20 cellular contexts compared by ENCODE assay signal in genomic region chr7:30423793-30424505, GRCh38. TPM values are rescaled to one million over a fixed set of nuclear protein-coding genes. Genes with fewer than 3 reads are reported as not detected.
DNase-seq lines count a peak whose midpoint lies in the region; ATAC-seq and TF ChIP-seq lines count a peak whose summit lies in the region.
"Had no signal": no experiment of that assay in that cellular context is flagged by ENCODE, and none has a peak within 500 bp of the region (broad histone marks: within the 10 kb centered on the region; RNA-seq: fewer than 3 reads in every experiment).

No MANE protein-coding gene starts in this region.

- peaks cover 0 to 1% (median 0%) of the 10 kb centered on the region in 3 donors for H3K27me3 Mint-ChIP-seq in immature natural killer cell (ENCODE audit: low read depth in 3 of 3)
- H3K27me3 Mint-ChIP-seq in stimulated activated naive B cell treated with anti-CD40 and anti-IgM and Interleukin-4, amounts not matched to agents 10 μg/mL and 1 μg/mL and 100 μg/mL, for 72 hours, result no peaks in the 10 kb centered on the region
- H3K27me3 Mint-ChIP-seq: CD4-positive, alpha-beta memory T cell had no signal

- intact Hi-C loops in Right ventricle myocardium inferior (cut with DNase I) (no loop called here), cardiac septum (cut with DNase I) (no loop called here), psoas muscle (cut with DNase I) (no loop called here)

- H3K4me3 Mint-ChIP-seq in immature natural killer cell, result peak overlapping the region; percentile 1 to 35 (median 22)
- H3K4me3 Mint-ChIP-seq in stimulated activated naive B cell treated with anti-CD40 and anti-IgM and Interleukin-4, amounts not matched to agents 10 μg/mL and 1 μg/mL and 100 μg/mL, for 72 hours, result no peak overlapping the region
- H3K4me3 Mint-ChIP-seq: CD4-positive, alpha-beta memory T cell had no signal

- no peaks in the 10 kb centered on the region for H3K4me1 ChIP-seq in psoas muscle

- H3K9me3 Mint-ChIP-seq in immature natural killer cell, result no peaks in the 10 kb centered on the region
- H3K9me3 Mint-ChIP-seq in stimulated activated naive B cell treated with anti-CD40 and anti-IgM and Interleukin-4, amounts not matched to agents 10 μg/mL and 1 μg/mL and 100 μg/mL, for 72 hours, result peaks cover 3 to 6% of the 10 kb centered on the region in 2 donors

- ATAC-seq in Right ventricle myocardium inferior (no peak), HG03565 (IDR thresholded peaks at IDR 0.05; ENCODE audit: unreplicated experiment) (no peak), GM19395 (IDR thresholded peaks at IDR 0.05; ENCODE audit: unreplicated experiment) (no peak), psoas muscle (no peak)
- ATAC-seq in stimulated activated naive B cell treated with anti-CD40 and anti-IgM and Interleukin-4, amounts not matched to agents 10 μg/mL and 1 μg/mL and 100 μg/mL, for 72 hours (replicated peaks), result no peak
- ATAC-seq: Panc1 had no signal

- H3K9me3 ChIP-seq in KOPT-K1 (ENCODE audit: insufficient read depth, low read length, poor library complexity, severe bottlenecking) (peaks cover 5% of the 10 kb centered on the region), psoas muscle (no peaks in the 10 kb centered on the region)
- H3K9me3 ChIP-seq: MG63 had no signal

- peaks cover 24 to 28% of the 10 kb centered on the region in 2 donors for H3K4me1 Mint-ChIP-seq in immature natural killer cell
- H3K4me1 Mint-ChIP-seq in stimulated activated naive B cell treated with anti-CD40 and anti-IgM and Interleukin-4, amounts not matched to agents 10 μg/mL and 1 μg/mL and 100 μg/mL, for 72 hours, result peaks cover 6 to 14% of the 10 kb centered on the region in 2 donors
- H3K4me1 Mint-ChIP-seq: CD4-positive, alpha-beta memory T cell had no signal

- TF ChIP-seq CTCF in psoas muscle (IDR thresholded peaks at IDR 0.05), result no peak

- peaks cover 49% of the 10 kb centered on the region for H3K36me3 ChIP-seq in KOPT-K1 (ENCODE audit: insufficient read depth, low read length)
- H3K36me3 ChIP-seq in psoas muscle (ENCODE audit: insufficient read depth in 1 of 2, low read depth in 1 of 2), result peaks cover 0 to 20% of the 10 kb centered on the region in 2 donors

- H3K4me3 ChIP-seq in psoas muscle, result no peak overlapping the region
- H3K4me3 ChIP-seq: MG63, SK-N-MC had no signal

- DNase-seq in Right ventricle myocardium inferior (ENCODE audit: missing footprints), result peak; percentile 53
- DNase-seq in cardiac septum (ENCODE audit: low spot score), result no peak
- DNase-seq in immature natural killer cell, result no peak
- no peak for DNase-seq in stimulated activated naive B cell treated with anti-CD40 and anti-IgM and Interleukin-4, amounts not matched to agents 10 μg/mL and 1 μg/mL and 100 μg/mL, for 72 hours
- no peak for DNase-seq in psoas muscle
- DNase-seq: ACHN; AML-193; Calu3; CD4-positive, alpha-beta memory T cell; DMS79; KG1; MG63; NCI-H1092 treated with DMSO at 0.1 percent for 48 hours; NCI-H1694; NCI-H524 had no signal

- H3K27ac Mint-ChIP-seq in immature natural killer cell, result peak overlapping the region; percentile 8 to 78 (median 46)
- H3K27ac Mint-ChIP-seq in stimulated activated naive B cell treated with anti-CD40 and anti-IgM and Interleukin-4, amounts not matched to agents 10 μg/mL and 1 μg/mL and 100 μg/mL, for 72 hours, result peak overlapping the region; percentile 9
- H3K27ac Mint-ChIP-seq: CD4-positive, alpha-beta memory T cell had no signal

- H3K27me3 ChIP-seq in psoas muscle (ENCODE audit: insufficient read depth in 3 of 3, low read length in 2 of 3), result no peaks in the 10 kb centered on the region
- H3K27me3 ChIP-seq: MG63 had no signal

- 93 to 95% (median 95%) methylated on average over 14 of the region's 14 CpGs for WGBS in psoas muscle, 3 donors

- H3K36me3 Mint-ChIP-seq in immature natural killer cell, result peaks cover 0 to 36% (median 27%) of the 10 kb centered on the region in 3 donors
- H3K36me3 Mint-ChIP-seq in stimulated activated naive B cell treated with anti-CD40 and anti-IgM and Interleukin-4, amounts not matched to agents 10 μg/mL and 1 μg/mL and 100 μg/mL, for 72 hours, result peaks cover 27 to 64% of the 10 kb centered on the region in 2 donors

- H3K27ac ChIP-seq in KOPT-K1 (ENCODE audit: low read depth, low read length, poor library complexity, severe bottlenecking), result peak overlapping the region; percentile 1
- H3K27ac ChIP-seq in psoas muscle, result no peak overlapping the region
- H3K27ac ChIP-seq: SK-N-MC had no signal

RNA-seq across cellular contexts. Expression of gene NOD1, which starts 54.6 kb away (rescaled TPM):
- total RNA-seq in Right ventricle myocardium inferior (8.4 TPM), cardiac septum (13.2 TPM), psoas muscle (1 to 10 TPM; 2.5 to 4.1 (median 2.9) TPM)
- polyA plus RNA-seq in immature natural killer cell (1 to 10 TPM; 5.7 to 9.9 (median 7.4) TPM), psoas muscle (1 to 10 TPM; 1.7 to 3.3 (median 2.0) TPM)

Comparison
In these comparisons a context has a peak if more than half of its experiments do, and no peak if none do; other contexts are left out.
1. H3K4me3 Mint-ChIP-seq: peak in immature natural killer cell (5 of 5); none in stimulated activated naive B cell treated with anti-CD40 and anti-IgM and Interleukin-4, amounts not matched to agents 10 μg/mL and 1 μg/mL and 100 μg/mL, for 72 hours (0 of 2).